8 cellular contexts compared by ENCODE assay signal in the genomic region with DNA sequence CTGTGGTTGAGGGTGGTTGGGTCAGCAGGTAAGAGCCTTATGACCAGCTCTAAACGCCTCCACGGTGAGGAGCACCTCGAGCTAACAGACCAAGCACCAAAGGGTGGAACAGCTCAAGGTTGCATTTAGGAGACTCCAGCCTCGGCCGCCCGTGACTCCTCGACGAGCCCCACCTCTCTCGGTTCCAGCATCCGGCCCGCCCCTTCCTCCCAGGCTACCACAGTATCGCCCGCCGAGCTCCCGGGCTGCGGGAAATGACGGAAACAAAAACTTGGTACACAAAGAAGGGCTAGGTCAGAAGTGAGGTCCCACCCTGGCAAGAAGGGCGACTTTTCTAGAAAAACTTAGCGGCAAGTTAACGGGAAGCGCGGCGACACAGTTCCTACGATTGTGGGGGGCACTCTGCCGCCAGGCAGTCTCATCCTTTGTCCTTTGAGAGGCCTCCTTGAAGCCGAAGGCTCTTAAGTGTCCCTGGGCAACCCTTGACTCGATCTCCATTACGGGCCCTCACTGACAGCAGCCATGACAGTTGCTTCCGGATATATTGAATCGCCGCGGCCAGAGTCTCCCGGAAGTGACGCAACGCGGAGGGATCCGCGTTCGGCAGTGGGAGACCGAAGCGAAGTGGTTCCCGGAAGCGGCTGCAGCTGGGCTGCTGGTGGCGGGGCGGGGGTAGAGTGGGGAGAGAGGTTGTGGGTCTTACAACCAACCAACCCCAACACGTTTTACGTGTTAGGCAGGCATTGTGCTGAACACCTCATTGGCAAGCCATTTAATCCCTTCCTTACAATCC. TPM values are rescaled to one million over a fixed set of nuclear protein-coding genes. Genes with fewer than 3 reads are reported as not detected.
DNase-seq lines count a peak whose midpoint lies in the region; ATAC-seq and TF ChIP-seq lines count a peak whose summit lies in the region.

No MANE protein-coding gene starts in this region.

- no peak overlapping the region for H3K4ac ChIP-seq in mesenchymal stem cell (ENCODE audit: low read depth in 1 of 2, low read length in 2 of 2)

- H3K9ac ChIP-seq in mesenchymal stem cell (ENCODE audit: low read length): peak overlapping the region; percentile 96

- H3K4me1 ChIP-seq in mesenchymal stem cell (ENCODE audit: control insufficient read depth, insufficient read depth, low read depth, low read length): peaks cover 3% of the 10 kb centered on the region

- ATAC-seq in CD4-positive, alpha-beta T cell (ENCODE audit: poor library complexity): peak; percentile 84
- ATAC-seq in GM19397 (IDR thresholded peaks at IDR 0.05; ENCODE audit: unreplicated experiment) (peak; percentile 88), HG03571 (IDR thresholded peaks at IDR 0.05; ENCODE audit: unreplicated experiment) (peak; percentile 86)

- no peak overlapping the region for H2BK5ac ChIP-seq in mesenchymal stem cell (ENCODE audit: low read depth, low read length, poor library complexity, severe bottlenecking)

- peaks cover 6% of the 10 kb centered on the region for H3K9me3 Mint-ChIP-seq in CD4-positive, alpha-beta T cell

- H3K4me1 Mint-ChIP-seq in CD4-positive, alpha-beta T cell (ENCODE audit: low read depth): peaks cover 16% of the 10 kb centered on the region

- peak overlapping the region; percentile 93 for H3K4me3 Mint-ChIP-seq in CD4-positive, alpha-beta T cell

- H3K4me3 ChIP-seq in mesenchymal stem cell (ENCODE audit: insufficient read depth in 1 of 2, low read depth in 1 of 2, low read length in 2 of 2): peak overlapping the region in 1 of 2 experiments; percentile 97

- H2AFZ ChIP-seq in mesenchymal stem cell (ENCODE audit: low read depth, low read length): no peak overlapping the region

- H3K27me3 ChIP-seq in CD4-positive, alpha-beta T cell (ENCODE audit: control insufficient read depth, insufficient read depth, low read length): peaks cover 28% of the 10 kb centered on the region
- H3K27me3 ChIP-seq in mesenchymal stem cell (ENCODE audit: control insufficient read depth in 1 of 2, insufficient read depth in 1 of 2, low read length in 2 of 2): peaks cover 4 to 26% of the 10 kb centered on the region in 2 experiments

- H3K23ac ChIP-seq in mesenchymal stem cell (ENCODE audit: low read length in 2 of 2): no peak overlapping the region

- no peak for TF ChIP-seq CTCF in CD4-positive, alpha-beta T cell (IDR thresholded peaks at IDR 0.05)

- H3K36me3 Mint-ChIP-seq in CD4-positive, alpha-beta T cell (ENCODE audit: low read depth): peaks cover 38% of the 10 kb centered on the region

- intact Hi-C loops in CD4-positive, alpha-beta T cell (cut with DNase I, micrococcal nuclease): loop anchor here (1.0 to 5.0 kb wide), 4 partner anchors 40 to 497 kb away; partner anchors contain the start of genes CCNJ (in 2 of the 2), ZNF518A (in 2 of the 2), TCTN3 (in 1 of the 2) and TM9SF3 (in 1 of the 2)

- H2BK15ac ChIP-seq in mesenchymal stem cell (ENCODE audit: low read depth, poor library complexity, severe bottlenecking): no peak overlapping the region

- no peak overlapping the region for H3K18ac ChIP-seq in mesenchymal stem cell (ENCODE audit: low read depth in 1 of 2, low read length in 2 of 2)

- WGBS in mesenchymal stem cell: 96% methylated on average over 44 of the region's 47 CpGs

- peak; percentile 86 to 92 (median 90) for DNase-seq in CD4-positive, alpha-beta T cell
- peak; percentile 87 for DNase-seq in NCI-H82 (lab: John Stamatoyannopoulos, UW)
- DNase-seq in activated CD4-positive, alpha-beta T cell treated with anti-CD3 and anti-CD28 coated beads, Interleukin-2, amount 50 U/mL, for 48 hours: peak; percentile 90 to 92
- peak; percentile 93 to 94 for DNase-seq in dermis microvascular lymphatic vessel endothelial cell (ENCODE audit: low read depth in 2 of 2)
- DNase-seq in mesenchymal stem cell: no peak
- peak; percentile 87 for DNase-seq in stimulated activated CD8-positive, alpha-beta memory T cell treated with anti-CD3 and anti-CD28 coated beads, Interleukin-4, amount 100 ng/mL, for 24 hours (ENCODE audit: low read depth)

- no peak overlapping the region for H4K91ac ChIP-seq in mesenchymal stem cell (ENCODE audit: low read length)

- H3K27ac ChIP-seq in CD4-positive, alpha-beta T cell (ENCODE audit: low read depth, low read length): peak overlapping the region; percentile 90
- H3K27ac ChIP-seq in mesenchymal stem cell (ENCODE audit: low read length, poor library complexity, severe bottlenecking): no peak overlapping the region

- no peak overlapping the region for H2BK12ac ChIP-seq in mesenchymal stem cell (ENCODE audit: low read length in 2 of 2)

- H3K27ac Mint-ChIP-seq in CD4-positive, alpha-beta T cell: peak overlapping the region; percentile 98

- CTCF ChIA-PET in CD4-positive, alpha-beta T cell (lab: Charles Lee): interaction anchor here (1.2 to 3.3 kb wide), 3 partner anchors 12 to 396 kb away, joined by 3 to 20 read pairs (median 8); partner anchors contain the start of genes TCTN3 and ZNF518A

- H3K14ac ChIP-seq in mesenchymal stem cell (ENCODE audit: low read length in 2 of 2): no peak overlapping the region

- H2AK5ac ChIP-seq in mesenchymal stem cell (ENCODE audit: low read length, severe bottlenecking): peak overlapping the region; percentile 15

- H4K8ac ChIP-seq in mesenchymal stem cell (ENCODE audit: low read length): no peak overlapping the region

- no peaks in the 10 kb centered on the region for H3K9me3 ChIP-seq in CD4-positive, alpha-beta T cell (ENCODE audit: control insufficient read depth, low read length)
- no peaks in the 10 kb centered on the region for H3K9me3 ChIP-seq in mesenchymal stem cell (ENCODE audit: control insufficient read depth, low read length)

- peaks cover 43% of the 10 kb centered on the region for H3K27me3 Mint-ChIP-seq in CD4-positive, alpha-beta T cell

- no peaks in the 10 kb centered on the region for H3K79me1 ChIP-seq in mesenchymal stem cell (replicated peaks; ENCODE audit: low read length, poor library complexity, severe bottlenecking)

- H3K36me3 ChIP-seq in mesenchymal stem cell (ENCODE audit: control insufficient read depth in 1 of 2, insufficient read depth in 2 of 2, low read depth in 1 of 2, low read length in 2 of 2): peaks cover 0 to 4% of the 10 kb centered on the region in 2 experiments

- H3K4me2 ChIP-seq in mesenchymal stem cell (ENCODE audit: low read length, poor library complexity, severe bottlenecking): no peak overlapping the region

- POLR2A ChIA-PET in CD4-positive, alpha-beta T cell (lab: Charles Lee): interaction anchor here (0.7 to 3.7 kb wide), 14 partner anchors 11 to 743 kb away, joined by 3 to 250 read pairs (median 3); partner anchors contain the start of genes CCNJ, LCOR, TCTN3 and ZNF518A

- no peak overlapping the region for H2BK120ac ChIP-seq in mesenchymal stem cell (ENCODE audit: low read depth, low read length)

RNA-seq across cellular contexts. Expression of gene ZNF518A, which starts 40.2 kb away (rescaled TPM):
- total RNA-seq in CD4-positive, alpha-beta T cell: 1 to 10 TPM; 7.4 to 7.9 TPM
- total RNA-seq in dermis microvascular lymphatic vessel endothelial cell: 8.2 and 11.5 TPM in 2 replicates
- polyA plus RNA-seq in mesenchymal stem cell (2013, experiment 1 of 2): 4.0 TPM
- polyA plus RNA-seq in mesenchymal stem cell (2013, experiment 2 of 2): 5.0 TPM

RNA-seq across cellular contexts. Expression of gene CCNJ, which starts 46.5 kb away (rescaled TPM):
- 1 to 10 TPM; 6.9 to 8.0 TPM for total RNA-seq in CD4-positive, alpha-beta T cell
- total RNA-seq in dermis microvascular lymphatic vessel endothelial cell: 19.5 and 33.9 TPM in 2 replicates
- 7.0 TPM for polyA plus RNA-seq in mesenchymal stem cell (2013, experiment 1 of 2)
- polyA plus RNA-seq in mesenchymal stem cell (2013, experiment 2 of 2): 7.1 TPM
